ENCODE assay signal across 1 cellular context in the genomic region with DNA sequence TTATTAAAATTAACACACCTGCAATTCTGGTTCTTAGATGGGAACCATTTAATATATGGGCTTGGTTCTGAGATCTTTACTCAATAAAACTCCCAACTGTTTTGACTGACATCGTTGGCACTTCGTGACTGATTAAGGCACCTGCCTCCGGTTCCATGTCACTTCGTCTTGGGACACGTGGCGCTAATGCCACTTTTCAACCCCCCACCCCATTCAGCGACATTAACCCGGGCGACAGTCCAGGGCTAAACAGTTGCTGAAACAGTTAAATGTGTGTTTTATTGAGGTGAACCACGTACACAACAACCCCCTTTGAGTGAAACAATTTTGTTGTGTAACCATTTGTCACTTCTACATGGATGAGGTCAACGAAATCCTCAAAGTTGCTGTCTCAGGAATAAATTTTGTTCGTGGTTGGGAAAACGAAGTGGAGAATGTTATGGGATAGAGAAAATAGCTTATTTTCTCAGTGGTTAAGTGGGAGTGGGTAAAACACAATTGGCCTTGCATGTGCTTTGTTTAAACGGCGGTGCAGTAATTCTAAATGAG.
TF ChIP-seq lines count a peak whose summit lies in the region.

No MANE protein-coding gene starts in this region.

TF ChIP-seq in GM23338, 12 proteins besides CTCF, POLR2A, EP300 and RAD21 (continued from another document):
- TF ChIP-seq, protein P1, sequence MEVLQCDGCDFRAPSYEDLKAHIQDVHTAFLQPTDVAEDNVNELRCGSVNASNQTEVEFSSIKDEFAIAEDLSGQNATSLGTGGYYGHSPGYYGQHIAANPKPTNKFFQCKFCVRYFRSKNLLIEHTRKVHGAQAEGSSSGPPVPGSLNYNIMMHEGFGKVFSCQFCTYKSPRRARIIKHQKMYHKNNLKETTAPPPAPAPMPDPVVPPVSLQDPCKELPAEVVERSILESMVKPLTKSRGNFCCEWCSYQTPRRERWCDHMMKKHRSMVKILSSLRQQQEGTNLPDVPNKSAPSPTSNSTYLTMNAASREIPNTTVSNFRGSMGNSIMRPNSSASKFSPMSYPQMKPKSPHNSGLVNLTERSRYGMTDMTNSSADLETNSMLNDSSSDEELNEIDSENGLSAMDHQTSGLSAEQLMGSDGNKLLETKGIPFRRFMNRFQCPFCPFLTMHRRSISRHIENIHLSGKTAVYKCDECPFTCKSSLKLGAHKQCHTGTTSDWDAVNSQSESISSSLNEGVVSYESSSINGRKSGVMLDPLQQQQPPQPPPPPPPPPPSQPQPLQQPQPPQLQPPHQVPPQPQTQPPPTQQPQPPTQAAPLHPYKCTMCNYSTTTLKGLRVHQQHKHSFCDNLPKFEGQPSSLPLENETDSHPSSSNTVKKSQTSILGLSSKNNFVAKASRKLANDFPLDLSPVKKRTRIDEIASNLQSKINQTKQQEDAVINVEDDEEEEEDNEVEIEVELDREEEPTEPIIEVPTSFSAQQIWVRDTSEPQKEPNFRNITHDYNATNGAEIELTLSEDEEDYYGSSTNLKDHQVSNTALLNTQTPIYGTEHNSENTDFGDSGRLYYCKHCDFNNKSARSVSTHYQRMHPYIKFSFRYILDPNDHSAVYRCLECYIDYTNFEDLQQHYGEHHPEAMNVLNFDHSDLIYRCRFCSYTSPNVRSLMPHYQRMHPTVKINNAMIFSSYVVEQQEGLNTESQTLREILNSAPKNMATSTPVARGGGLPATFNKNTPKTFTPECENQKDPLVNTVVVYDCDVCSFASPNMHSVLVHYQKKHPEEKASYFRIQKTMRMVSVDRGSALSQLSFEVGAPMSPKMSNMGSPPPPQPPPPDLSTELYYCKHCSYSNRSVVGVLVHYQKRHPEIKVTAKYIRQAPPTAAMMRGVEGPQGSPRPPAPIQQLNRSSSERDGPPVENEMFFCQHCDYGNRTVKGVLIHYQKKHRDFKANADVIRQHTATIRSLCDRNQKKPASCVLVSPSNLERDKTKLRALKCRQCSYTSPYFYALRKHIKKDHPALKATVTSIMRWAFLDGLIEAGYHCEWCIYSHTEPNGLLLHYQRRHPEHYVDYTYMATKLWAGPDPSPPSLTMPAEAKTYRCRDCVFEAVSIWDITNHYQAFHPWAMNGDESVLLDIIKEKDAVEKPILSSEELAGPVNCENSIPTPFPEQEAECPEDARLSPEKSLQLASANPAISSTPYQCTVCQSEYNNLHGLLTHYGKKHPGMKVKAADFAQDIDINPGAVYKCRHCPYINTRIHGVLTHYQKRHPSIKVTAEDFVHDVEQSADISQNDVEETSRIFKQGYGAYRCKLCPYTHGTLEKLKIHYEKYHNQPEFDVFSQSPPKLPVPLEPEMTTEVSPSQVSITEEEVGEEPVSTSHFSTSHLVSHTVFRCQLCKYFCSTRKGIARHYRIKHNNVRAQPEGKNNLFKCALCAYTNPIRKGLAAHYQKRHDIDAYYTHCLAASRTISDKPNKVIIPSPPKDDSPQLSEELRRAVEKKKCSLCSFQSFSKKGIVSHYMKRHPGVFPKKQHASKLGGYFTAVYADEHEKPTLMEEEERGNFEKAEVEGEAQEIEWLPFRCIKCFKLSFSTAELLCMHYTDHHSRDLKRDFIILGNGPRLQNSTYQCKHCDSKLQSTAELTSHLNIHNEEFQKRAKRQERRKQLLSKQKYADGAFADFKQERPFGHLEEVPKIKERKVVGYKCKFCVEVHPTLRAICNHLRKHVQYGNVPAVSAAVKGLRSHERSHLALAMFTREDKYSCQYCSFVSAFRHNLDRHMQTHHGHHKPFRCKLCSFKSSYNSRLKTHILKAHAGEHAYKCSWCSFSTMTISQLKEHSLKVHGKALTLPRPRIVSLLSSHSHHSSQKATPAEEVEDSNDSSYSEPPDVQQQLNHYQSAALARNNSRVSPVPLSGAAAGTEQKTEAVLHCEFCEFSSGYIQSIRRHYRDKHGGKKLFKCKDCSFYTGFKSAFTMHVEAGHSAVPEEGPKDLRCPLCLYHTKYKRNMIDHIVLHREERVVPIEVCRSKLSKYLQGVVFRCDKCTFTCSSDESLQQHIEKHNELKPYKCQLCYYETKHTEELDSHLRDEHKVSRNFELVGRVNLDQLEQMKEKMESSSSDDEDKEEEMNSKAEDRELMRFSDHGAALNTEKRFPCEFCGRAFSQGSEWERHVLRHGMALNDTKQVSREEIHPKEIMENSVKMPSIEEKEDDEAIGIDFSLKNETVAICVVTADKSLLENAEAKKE (CRISPR knock-in tag; IDR thresholded peaks at IDR 0.05), result no peak
- TF ChIP-seq POLR2AphosphoS5 (IDR thresholded peaks at IDR 0.05; ENCODE audit: low read depth), result no peak
- TF ChIP-seq, protein P2, sequence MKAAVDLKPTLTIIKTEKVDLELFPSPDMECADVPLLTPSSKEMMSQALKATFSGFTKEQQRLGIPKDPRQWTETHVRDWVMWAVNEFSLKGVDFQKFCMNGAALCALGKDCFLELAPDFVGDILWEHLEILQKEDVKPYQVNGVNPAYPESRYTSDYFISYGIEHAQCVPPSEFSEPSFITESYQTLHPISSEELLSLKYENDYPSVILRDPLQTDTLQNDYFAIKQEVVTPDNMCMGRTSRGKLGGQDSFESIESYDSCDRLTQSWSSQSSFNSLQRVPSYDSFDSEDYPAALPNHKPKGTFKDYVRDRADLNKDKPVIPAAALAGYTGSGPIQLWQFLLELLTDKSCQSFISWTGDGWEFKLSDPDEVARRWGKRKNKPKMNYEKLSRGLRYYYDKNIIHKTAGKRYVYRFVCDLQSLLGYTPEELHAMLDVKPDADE (IDR thresholded peaks at IDR 0.05), result no peak
- no peak for TF ChIP-seq STAT1 (IDR thresholded peaks at IDR 0.05; ENCODE audit: unreplicated experiment)
- no peak for TF ChIP-seq ZNF331 (CRISPR knock-in tag; IDR thresholded peaks at IDR 0.05; ENCODE audit: low read depth)
- no peak for TF ChIP-seq CREB1 (CRISPR knock-in tag; IDR thresholded peaks at IDR 0.05; ENCODE audit: low read depth)
